8 cellular contexts compared by ENCODE assay signal in genomic region chr1:206202789-206203363, GRCh38. TPM values are rescaled to one million over a fixed set of nuclear protein-coding genes. Genes with fewer than 3 reads are reported as not detected.
A peak's percentile ranks its signal among the peaks of the same experiment; 100 is the strongest.
DNase-seq lines count a peak whose midpoint lies in the region; ATAC-seq and TF ChIP-seq lines count a peak whose summit lies in the region.
"Not testable (repeated sequence)": the region's sequence is repeated elsewhere in the genome, so short reads cannot be mapped to it uniquely, and the experiment has no call there.

Gene FAM72A (minus strand): TSS chr1:206202839. CDS start chr1:206202025, 814 bp downstream.

- intact Hi-C loops in left ventricle myocardium inferior (cut with micrococcal nuclease), result not testable (repeated sequence)

- H3K4me1 ChIP-seq in left ventricle myocardium inferior, result not testable (repeated sequence)

- DNase-seq in NCI-H2029 (lab: John Stamatoyannopoulos, UW) (peak; percentile 98), T-helper 2 cell (peak; percentile 81 to 100 (median 96)), amniotic epithelial cell (ENCODE audit: low read depth) (peak; percentile 100), left ventricle myocardium inferior (peak; percentile 97), pulmonary artery endothelial cell (ENCODE audit: low read depth, low spot score) (peak; percentile 99), ureter (ENCODE audit: low spot score) (peak; percentile 98)

- H3K9me3 ChIP-seq in left ventricle myocardium inferior (replicated peaks), result not testable (repeated sequence)

- TF ChIP-seq CTCF in left ventricle myocardium inferior (IDR thresholded peaks at IDR 0.05; ENCODE audit: borderline replicate concordance), result not testable (repeated sequence)

- peak within 1 kb of the TSS; percentile 90 for H3K27ac ChIP-seq in left ventricle myocardium inferior (replicated peaks)

- ATAC-seq in GM18517 (IDR thresholded peaks at IDR 0.05; ENCODE audit: unreplicated experiment) (peak; percentile 86), HG03045 (IDR thresholded peaks at IDR 0.05; ENCODE audit: unreplicated experiment) (peak; percentile 87)

- peak within 1 kb of the TSS; percentile 72 for H3K4me3 ChIP-seq in left ventricle myocardium inferior

- not testable (repeated sequence) for H3K27me3 ChIP-seq in left ventricle myocardium inferior (ENCODE audit: low read depth)

- H3K36me3 ChIP-seq in left ventricle myocardium inferior, result not testable (repeated sequence)

RNA-seq across cellular contexts. Expression of gene FAM72A, which starts in this region (rescaled TPM):
- total RNA-seq in left ventricle myocardium inferior (not detected), pulmonary artery endothelial cell (3.8 and 11.9 TPM in 2 replicates), ureter (not detected)

Comparison
In these comparisons a context has a peak if more than half of its experiments do, and no peak if none do; other contexts are left out.
1. Peak in every context shown above with its lines: DNase-seq, ATAC-seq, H3K4me3 ChIP-seq and H3K27ac ChIP-seq.
2. Peak in DNase-seq, H3K4me3 ChIP-seq and H3K27ac ChIP-seq in left ventricle myocardium inferior; RNA of the gene not detected or under 1 TPM.
3. Peak in DNase-seq in ureter; RNA of the gene not detected or under 1 TPM.